8 cellular contexts compared by ENCODE assay signal in genomic region chr4:6988016-6988715, GRCh38. TPM values are rescaled to one million over a fixed set of nuclear protein-coding genes. Genes with fewer than 3 reads are reported as not detected.
DNase-seq lines count a peak whose midpoint lies in the region; ATAC-seq and TF ChIP-seq lines count a peak whose summit lies in the region.

No MANE protein-coding gene starts in this region.

- CTCF ChIA-PET in AG04449 (lab: Yijun Ruan, JAX): interaction anchor here (0.8 to 3.0 kb wide), 5 partner anchors 14 to 81 kb away, joined by 3 to 23 read pairs (median 9); partner anchors contain the start of gene TADA2B
- CTCF ChIA-PET in IMR-90 (lab: Yijun Ruan, JAX): no interaction called here
- CTCF ChIA-PET in MCF 10A (lab: Yijun Ruan, JAX): interaction anchor here (0.9 to 2.2 kb wide), 4 partner anchors 14 to 83 kb away, joined by 3 to 8 read pairs (median 6); partner anchors contain the start of gene TADA2B

- TF ChIP-seq CTCF in AG04449 (IDR thresholded peaks at IDR 0.05; ENCODE audit: insufficient read depth, low read length, missing control alignments) (no peak), IMR-90 (conservative IDR thresholded peaks at IDR 0.05; ENCODE audit: low read depth, low read length) (no peak), MCF 10A (IDR thresholded peaks at IDR 0.05; ENCODE audit: unreplicated experiment) (no peak), mesothelial cell of epicardium (IDR thresholded peaks at IDR 0.05; ENCODE audit: unreplicated experiment) (no peak), thyroid gland (IDR thresholded peaks at IDR 0.05) (no peak)

- H2AK5ac ChIP-seq in IMR-90 (ENCODE audit: low read depth, low read length): peak overlapping the region; percentile 80

- H3K27ac Mint-ChIP-seq in MCF 10A (ENCODE audit: low read depth, unreplicated experiment) (peak overlapping the region; percentile 95), mesothelial cell of epicardium (peak overlapping the region; percentile 99)

- H3K4me3 ChIP-seq in AG04449 (ENCODE audit: low read depth, low read length) (peak overlapping the region; percentile 98), IMR-90 (ENCODE audit: insufficient read depth, low read depth, low read length) (peak overlapping the region; percentile 95), thyroid gland (replicated peaks in 1 of 3) (peak overlapping the region in 1 of 3 donors; percentile 57)

- no peak overlapping the region for H4K8ac ChIP-seq in IMR-90 (ENCODE audit: low read depth in 2 of 2, low read length in 2 of 2)

- H3K79me1 ChIP-seq in IMR-90 (ENCODE audit: low read depth in 1 of 2, low read length in 2 of 2): peaks cover 38 to 76% of the 10 kb centered on the region in 2 experiments

- no peak for ATAC-seq in IMR-90 (ENCODE audit: low read depth)
- no peak for ATAC-seq in GM18519 (IDR thresholded peaks at IDR 0.05; ENCODE audit: low FRiP score, unreplicated experiment)

- H3K9ac ChIP-seq in IMR-90 (ENCODE audit: low read depth, low read length): peak overlapping the region; percentile 96

- H3K56ac ChIP-seq in IMR-90 (ENCODE audit: extremely low read depth, insufficient read depth, low read length): peak overlapping the region; percentile 77; the same call in 1 of the 2 replicates

- H3K27me3 ChIP-seq in IMR-90 (ENCODE audit: control insufficient read depth, insufficient read depth, low read length): no peaks in the 10 kb centered on the region
- no peaks in the 10 kb centered on the region for H3K27me3 ChIP-seq in thyroid gland

- H4K20me1 ChIP-seq in IMR-90 (ENCODE audit: insufficient read depth, low read length): peaks cover 50% of the 10 kb centered on the region

- dilution Hi-C loops in IMR-90 (cut with HindIII; ENCODE audit: low sequenced_read_pairs, unreplicated experiment): no loop called here

- intact Hi-C loops in IMR-90 (cut with micrococcal nuclease): loop anchor here (5.0 to 10.0 kb wide), 3 partner anchors 54 to 203 kb away; partner anchors contain the start of genes KIAA0232 and TADA2B
- intact Hi-C loops in MCF 10A (cut with micrococcal nuclease): loop anchor here (5.0 kb wide), 2 partner anchors 81 to 271 kb away; partner anchors contain the start of genes BLOC1S4 and TBC1D14
- intact Hi-C loops in thyroid gland (cut with DNase I): loop anchor here (5.0 to 10.0 kb wide), 4 partner anchors 54 to 273 kb away; partner anchors contain the start of genes BLOC1S4, GRPEL1 and TADA2B
- intact Hi-C loops in posterior vena cava (cut with DNase I): loop anchor here in 1 of 2 donors (5.0 kb wide), 1 partner anchor 266 kb away; no protein-coding TSS in a partner anchor

- peak overlapping the region; percentile 93 for H3K4me2 ChIP-seq in IMR-90 (ENCODE audit: low read depth, low read length)

- H3K36me3 Mint-ChIP-seq in MCF 10A (ENCODE audit: insufficient read depth, unreplicated experiment) (peaks cover 19% of the 10 kb centered on the region), mesothelial cell of epicardium (no peaks in the 10 kb centered on the region)

- no peaks in the 10 kb centered on the region for H3K27me3 Mint-ChIP-seq in MCF 10A (ENCODE audit: insufficient read depth, unreplicated experiment)
- no peaks in the 10 kb centered on the region for H3K27me3 Mint-ChIP-seq in mesothelial cell of epicardium (ENCODE audit: low read depth)

- no peak overlapping the region for H4K91ac ChIP-seq in IMR-90 (ENCODE audit: insufficient read depth, low read depth, low read length)

- TF ChIP-seq POLR2A in IMR-90 (IDR thresholded peaks at IDR 0.05; ENCODE audit: low read depth, low read length) (no peak), thyroid gland (IDR thresholded peaks at IDR 0.05) (no peak)

- peak overlapping the region; percentile 71 for H2BK5ac ChIP-seq in IMR-90 (ENCODE audit: low read depth, low read length, poor library complexity, severe bottlenecking)

- peak overlapping the region; percentile 97 for H3K4me3 Mint-ChIP-seq in MCF 10A (ENCODE audit: unreplicated experiment)
- peak overlapping the region; percentile 98 for H3K4me3 Mint-ChIP-seq in mesothelial cell of epicardium

- H3K9me3 Mint-ChIP-seq in MCF 10A (ENCODE audit: unreplicated experiment) (no peaks in the 10 kb centered on the region), mesothelial cell of epicardium (no peaks in the 10 kb centered on the region)

- peaks cover 31% of the 10 kb centered on the region for H3K9me1 ChIP-seq in IMR-90 (ENCODE audit: insufficient read depth, low read length)

- BruUV-seq in IMR-90 (replicated peaks; lab: Mats Ljungman, UMichigan) (no TSS peak), MCF 10A (replicated peaks; lab: Mats Ljungman, UMichigan) (no TSS peak)

- no peak overlapping the region for H4K5ac ChIP-seq in IMR-90 (ENCODE audit: low read depth, low read length)

- peak overlapping the region; percentile 91 for H3K23ac ChIP-seq in IMR-90 (ENCODE audit: low read depth, low read length)

- H2BK20ac ChIP-seq in IMR-90 (ENCODE audit: low read depth, low read length): no peak overlapping the region

- H2AFZ ChIP-seq in IMR-90 (replicated peaks; ENCODE audit: low read length, poor library complexity): peak overlapping the region; percentile 26

- peak overlapping the region; percentile 79 for H3K4ac ChIP-seq in IMR-90 (ENCODE audit: low read depth, low read length)

- POLR2A ChIA-PET in AG04449 (lab: Yijun Ruan, JAX): interaction anchor here (0.7 to 2.8 kb wide), 3 partner anchors 18 to 79 kb away, joined by 3 to 11 read pairs (median 10); partner anchors contain the start of genes GRPEL1 and TBC1D14
- POLR2A ChIA-PET in IMR-90 (lab: Charles Lee; ENCODE audit: unreplicated experiment): no interaction called here
- POLR2A ChIA-PET in MCF 10A (lab: Yijun Ruan, JAX): interaction anchor here (0.8 to 3.6 kb wide), 17 partner anchors 7 to 354 kb away, joined by 3 to 87 read pairs (median 7); partner anchors contain the start of genes BLOC1S4, GRPEL1, MRFAP1L1 and TADA2B

- H3K27ac ChIP-seq in IMR-90 (ENCODE audit: insufficient read depth, low read length): peak overlapping the region; percentile 22; the same call in 1 of the 2 replicates
- H3K27ac ChIP-seq in thyroid gland: no peak overlapping the region

- H3K14ac ChIP-seq in IMR-90 (replicated peaks; ENCODE audit: low read depth, low read length): peak overlapping the region; percentile 92

- H3K4me1 Mint-ChIP-seq in MCF 10A (ENCODE audit: insufficient read depth, unreplicated experiment) (peaks cover 53% of the 10 kb centered on the region), mesothelial cell of epicardium (peaks cover 61% of the 10 kb centered on the region)

- no peak overlapping the region for H3K18ac ChIP-seq in IMR-90 (ENCODE audit: low read depth, low read length)

- no peaks in the 10 kb centered on the region for H3K9me3 ChIP-seq in IMR-90 (ENCODE audit: control insufficient read depth, insufficient read depth, low read length)
- H3K9me3 ChIP-seq in thyroid gland: no peaks in the 10 kb centered on the region

- H2AK9ac ChIP-seq in IMR-90 (replicated peaks; ENCODE audit: low read depth, low read length, poor library complexity): peak overlapping the region; percentile 95

- H3K36me3 ChIP-seq in IMR-90 (ENCODE audit: control insufficient read depth, insufficient read depth, low read length) (0 out of 2 replicates have a peak, but pooled peaks cover 3% of the 10 kb centered on the region), thyroid gland (no peaks in the 10 kb centered on the region)

- H2BK15ac ChIP-seq in IMR-90 (ENCODE audit: low read depth, low read length): no peak overlapping the region

- H3K4me1 ChIP-seq in IMR-90 (ENCODE audit: control insufficient read depth, insufficient read depth, low read length): peaks cover 19% of the 10 kb centered on the region
- peaks cover 29 to 50% of the 10 kb centered on the region in 2 donors for H3K4me1 ChIP-seq in thyroid gland

- in situ Hi-C loops in IMR-90 (cut with MboI; ENCODE audit: low sequenced_read_pairs): no loop called here

- WGBS in IMR-90 (ENCODE audit: extremely low coverage in 2 of 2, insufficient read length in 1 of 2), 2 experiments: 63% methylated on average over 3 of the region's 13 CpGs; no CpG with 5 or more reads in 1 of the 2 experiments
- WGBS in thyroid gland, 2 donors: 70 to 74% methylated on average over 13 of the region's 13 CpGs

- TF ChIP-seq RAD21 in IMR-90 (IDR thresholded peaks at IDR 0.05; ENCODE audit: low read length): no peak

- DNase-seq in AG04449 (ENCODE audit: low read depth, low spot score) (no peak), IMR-90 (no peak), MCF 10A (ENCODE audit: unreplicated experiment) (peak; percentile 17), mesothelial cell of epicardium (ENCODE audit: low spot score in 2 of 2, unreplicated experiment in 2 of 2) (no peak), thyroid gland (no peak), posterior vena cava (ENCODE audit: low spot score) (no peak), middle frontal gyrus (ENCODE audit: extremely low spot score, low spot score) (no peak)

- no peak overlapping the region for H2BK120ac ChIP-seq in IMR-90 (ENCODE audit: low read depth, low read length)

TF ChIP-seq in IMR-90, 13 proteins besides CTCF, POLR2A, EP300 and RAD21:
- no peak for TF ChIP-seq CEBPB (IDR thresholded peaks at IDR 0.05; ENCODE audit: low read depth, low read length)
- TF ChIP-seq FOS (IDR thresholded peaks at IDR 0.05; ENCODE audit: low read depth, low read length): no peak
- TF ChIP-seq USF2 (IDR thresholded peaks at IDR 0.05; ENCODE audit: low read depth, low read length): no peak

RNA-seq across cellular contexts. Expression of gene TADA2B, which starts 55.0 kb away (rescaled TPM):
- 6.1 and 8.1 TPM in 2 replicates for total RNA-seq in IMR-90 (2012; rRNA removed)
- polyA plus RNA-seq in IMR-90 (2012; rRNA removed): 8.1 and 8.6 TPM in 2 replicates
- 5.2 and 6.9 TPM in 2 replicates for polyA plus RNA-seq in IMR-90 (2012; cell fraction: cytosol; rRNA removed)
- polyA plus RNA-seq in IMR-90 (2012; cell fraction: nucleus; rRNA removed; ENCODE audit: low replicate concordance): 5.7 and 6.6 TPM in 2 replicates
- total RNA-seq in MCF 10A (2022): 29.5 and 31.8 TPM in 2 replicates
- total RNA-seq in mesothelial cell of epicardium: 16.5 to 19.0 TPM (median 17.4 TPM) in 3 replicates
- 10 to 100 TPM; 17.9 to 34.1 (median 26.6) TPM for total RNA-seq in thyroid gland
- 10 to 100 TPM; 16.8 to 19.7 TPM for total RNA-seq in posterior vena cava
